Comparison of ENCODE assay signal across 8 cellular contexts in genomic region chr1:66371233-66372005, GRCh38.
DNase-seq lines count a peak whose midpoint lies in the region; ATAC-seq and TF ChIP-seq lines count a peak whose summit lies in the region.

No MANE protein-coding gene starts in this region.

- H3K4me3 ChIP-seq in AG04449 (ENCODE audit: low read depth, low read length): no peak overlapping the region
- no peak overlapping the region for H3K4me3 ChIP-seq in SK-N-SH (ENCODE audit: low read depth in 2 of 2, low read length in 1 of 2)
- H3K4me3 ChIP-seq in transverse colon: no peak overlapping the region

- TF ChIP-seq CTCF in AG04449 (IDR thresholded peaks at IDR 0.05; ENCODE audit: insufficient read depth, low read length, missing control alignments) (no peak), SK-N-SH (IDR thresholded peaks at IDR 0.05) (no peak), transverse colon (IDR thresholded peaks at IDR 0.05) (no peak)

- H3K79me2 ChIP-seq in SK-N-SH (ENCODE audit: insufficient read depth): no peaks in the 10 kb centered on the region

- no peaks in the 10 kb centered on the region for H3K9me2 ChIP-seq in SK-N-SH

- no peak for TF ChIP-seq RAD21 in SK-N-SH (IDR thresholded peaks at IDR 0.05; ENCODE audit: low read length)

- POLR2A ChIA-PET in AG04449 (lab: Yijun Ruan, JAX): no interaction called here
- POLR2A ChIA-PET in SK-N-SH (lab: Yijun Ruan, JAX): no interaction called here

- H3K36me3 ChIP-seq in SK-N-SH (replicated peaks in 1 of 2; ENCODE audit: control insufficient read depth in 1 of 2, insufficient read depth in 2 of 2, low read length in 1 of 2): peaks cover 6 to 20% of the 10 kb centered on the region in 2 experiments
- peaks cover 0 to 6% (median 0%) of the 10 kb centered on the region in 4 donors for H3K36me3 ChIP-seq in transverse colon

- peak overlapping the region; percentile 53; the same call in 1 of the 2 replicates for H2AFZ ChIP-seq in SK-N-SH (ENCODE audit: low read depth)

- H3K4me2 ChIP-seq in SK-N-SH: peak overlapping the region; percentile 29

- H3K4me1 ChIP-seq in SK-N-SH (ENCODE audit: control insufficient read depth in 1 of 2, insufficient read depth in 2 of 2, low read depth in 1 of 2, low read length in 1 of 2) (peaks cover 3 to 18% of the 10 kb centered on the region in 2 experiments), transverse colon (peaks cover 6 to 32% (median 10%) of the 10 kb centered on the region in 4 donors)

- 30% methylated on average over 7 of the region's 7 CpGs for WGBS in SK-N-SH (ENCODE audit: low lambda C conversion rate)
- 32 to 63% methylated on average over 4 to 7 of the region's 7 CpGs for WGBS in transverse colon (ENCODE audit: low coverage in 1 of 2), 2 donors

- TF ChIP-seq POLR2A in transverse colon (IDR thresholded peaks at IDR 0.05): no peak

- H3K9me3 ChIP-seq in SK-N-SH (no peaks in the 10 kb centered on the region), transverse colon (no peaks in the 10 kb centered on the region)

- in situ Hi-C loops in transverse colon (cut with MboI; ENCODE audit: low pct_ligation_motif_present in 1 of 4, low pct_unique_long_range_greater_than_20kb in 1 of 4, low sequenced_read_pairs in 3 of 4): no loop called here

- H3K9ac ChIP-seq in SK-N-SH: peak overlapping the region; percentile 51; the same call in 1 of the 2 replicates

- H3K27me3 ChIP-seq in SK-N-SH (ENCODE audit: insufficient read depth) (no peaks in the 10 kb centered on the region), transverse colon (no peaks in the 10 kb centered on the region)

- H3K27ac ChIP-seq in SK-N-SH (ENCODE audit: low read depth in 2 of 2, low read length in 1 of 2): peak overlapping the region; percentile 73 to 86
- H3K27ac ChIP-seq in transverse colon: peak overlapping the region; percentile 39 to 71 (median 60)

- intact Hi-C loops in Right ventricle myocardium superior (cut with DNase I): no loop called here
- intact Hi-C loops in transverse colon (cut with DNase I; ENCODE audit: low total_unique reads): no loop called here

- H4K20me1 ChIP-seq in SK-N-SH (ENCODE audit: insufficient read depth): no peaks in the 10 kb centered on the region

- TF ChIP-seq EP300 in SK-N-SH (IDR thresholded peaks at IDR 0.05; ENCODE audit: borderline replicate concordance in 1 of 2, low read depth in 1 of 2, low read length in 1 of 2): peak in 1 of 2 experiments; percentile 14; a peak in 1 of 4 replicates
- no peak for TF ChIP-seq EP300 in transverse colon (IDR thresholded peaks at IDR 0.05; ENCODE audit: low read depth)

- DNase-seq in AG04449 (ENCODE audit: low read depth, low spot score) (peak; percentile 33), SK-N-SH (no peak), Right ventricle myocardium superior (peak; percentile 39), transverse colon (peak; percentile 27), HK-2 (ENCODE audit: unreplicated experiment) (no peak)
- no peak for DNase-seq in activated effector memory CD4-positive, alpha-beta T cell treated with anti-CD3 and anti-CD28 coated beads, Interleukin-2, amount 50 U/mL, for 16 hours
- DNase-seq in activated CD8-positive, alpha-beta memory T cell treated with anti-CD3 and anti-CD28 coated beads for 24 hours: no peak

- CTCF ChIA-PET in AG04449 (lab: Yijun Ruan, JAX): no interaction called here
- CTCF ChIA-PET in SK-N-SH (lab: Yijun Ruan, JAX): no interaction called here

- peaks cover 44% of the 10 kb centered on the region for H3F3A ChIP-seq in SK-N-SH (replicated peaks; ENCODE audit: insufficient read depth)

- ATAC-seq in GM19395 (IDR thresholded peaks at IDR 0.05; ENCODE audit: unreplicated experiment) (peak; percentile 26), Right ventricle myocardium superior (ENCODE audit: poor library complexity) (peak; percentile 40)

TF ChIP-seq in SK-N-SH, 30 proteins besides CTCF, POLR2A, EP300 and RAD21:
- TF ChIP-seq SMC3 (IDR thresholded peaks at IDR 0.05; ENCODE audit: low read depth, low read length) (no peak), PBX3 (IDR thresholded peaks at IDR 0.05) (peak; percentile 20; the same call in 1 of the 2 replicates), RXRA (IDR thresholded peaks at IDR 0.05; ENCODE audit: borderline replicate concordance, low read depth) (peak; percentile 55; the same call in 1 of the 2 replicates), FOSL2 (IDR thresholded peaks at IDR 0.05; ENCODE audit: borderline replicate concordance, low read depth) (peak; percentile 69; the same call in 1 of the 2 replicates), TCF12 (IDR thresholded peaks at IDR 0.05) (peak; percentile 56), GABPA (IDR thresholded peaks at IDR 0.05; ENCODE audit: low read depth) (0 out of 2 replicates have a peak, but pooled peaks have one; percentile 9), MAX (IDR thresholded peaks at IDR 0.05; ENCODE audit: low read depth) (peak; percentile 57), JUND (IDR thresholded peaks at IDR 0.05) (peak; percentile 24; the same call in 1 of the 2 replicates), CHD2 (IDR thresholded peaks at IDR 0.05; ENCODE audit: low read length, partially characterized antibody) (no peak), NFIC (IDR thresholded peaks at IDR 0.05; ENCODE audit: borderline replicate concordance) (peak; percentile 4; the same call in 1 of the 2 replicates)
TF ChIP-seq in SK-N-SH: peak in this region for 8.

Comparison
In these comparisons a context has a peak if more than half of its experiments do, and no peak if none do; other contexts are left out.
1. DNase-seq: peak in AG04449 (single experiment), Right ventricle myocardium superior (single experiment) and transverse colon (single experiment); none in SK-N-SH (single experiment), activated effector memory CD4-positive, alpha-beta T cell treated with anti-CD3 and anti-CD28 coated beads, Interleukin-2, amount 50 U/mL, for 16 hours (single experiment), HK-2 (single experiment) and activated CD8-positive, alpha-beta memory T cell treated with anti-CD3 and anti-CD28 coated beads for 24 hours (single experiment).